ENCODE assay signal across 8 cellular contexts in the genomic region with DNA sequence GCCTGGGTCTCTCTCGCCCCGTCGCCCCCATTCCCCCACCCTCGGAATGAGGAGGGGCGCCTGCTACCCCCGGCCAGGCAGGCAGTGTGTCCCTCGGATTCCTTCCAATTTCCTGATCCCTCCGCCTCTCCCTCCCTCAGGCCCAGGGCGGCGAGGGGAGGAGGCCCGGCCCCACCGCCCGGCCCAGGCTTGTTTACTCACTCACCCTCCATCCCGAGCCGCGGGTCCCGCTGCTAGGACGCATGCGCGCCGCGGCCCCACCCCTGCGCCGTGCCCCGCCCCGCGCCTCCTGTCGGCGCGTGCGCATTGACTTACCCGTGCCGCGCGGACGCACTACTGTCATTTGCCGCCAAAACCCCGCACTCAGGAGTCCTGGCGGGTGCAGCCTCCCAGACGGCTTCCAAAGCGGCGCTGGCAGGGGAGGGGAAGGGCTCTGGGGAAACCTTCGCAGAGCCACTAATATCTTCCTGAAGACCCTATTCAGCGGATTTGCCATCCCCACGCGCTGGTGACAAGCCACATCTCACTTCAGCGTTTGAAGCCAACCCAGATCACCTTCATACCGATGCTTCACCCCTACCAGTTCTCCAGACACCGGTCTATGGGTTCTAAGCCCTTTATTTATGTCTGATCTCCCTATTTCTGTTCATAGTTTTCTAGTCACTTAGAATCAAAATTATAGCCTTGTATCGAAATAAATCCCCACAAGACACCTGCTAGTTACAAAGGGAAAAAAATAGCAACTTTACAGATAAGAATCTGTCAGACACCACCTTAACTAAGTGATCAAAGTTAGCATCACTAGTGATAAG. TPM values are rescaled to one million over a fixed set of nuclear protein-coding genes. Genes with fewer than 3 reads are reported as not detected.
A peak's percentile ranks its signal among the peaks of the same experiment; 100 is the strongest.
DNase-seq lines count a peak whose midpoint lies in the region; ATAC-seq and TF ChIP-seq lines count a peak whose summit lies in the region.

A gene (minus strand): TSS at position 235 of the 812 bp plus-strand sequence. CDS start 16,099 bp downstream, outside the sequence.

- H3K4me3 ChIP-seq in AG09309 (ENCODE audit: control insufficient read depth, low read depth, low read length) (peak within 1 kb of the TSS; percentile 91), kidney epithelial cell (ENCODE audit: low read depth, low read length) (peak within 1 kb of the TSS; percentile 67)

- peaks cover 7% of the 10 kb centered on the region for H3K27me3 Mint-ChIP-seq in activated CD4-positive, alpha-beta T cell treated with anti-CD3 and anti-CD28 coated beads for 36 hours
- H3K27me3 Mint-ChIP-seq in chondrocyte (ENCODE audit: low read depth): no peaks in the 10 kb centered on the region

- intact Hi-C loops in activated CD4-positive, alpha-beta T cell treated with anti-CD3 and anti-CD28 coated beads for 36 hours (cut with DNase I, micrococcal nuclease): loop anchor here (1.0 to 5.0 kb wide), 16 partner anchors 18 to 572 kb away; a partner anchor contains a TSS

- POLR2A ChIA-PET in activated CD4-positive, alpha-beta T cell treated with anti-CD3 and anti-CD28 coated beads for 36 hours (lab: Charles Lee): no interaction called here

- TF ChIP-seq CTCF in AG09309 (IDR thresholded peaks at IDR 0.05; ENCODE audit: control insufficient read depth, insufficient read depth, low read depth, low read length, missing control alignments) (no peak), chondrocyte (IDR thresholded peaks at IDR 0.05) (no peak), kidney epithelial cell (IDR thresholded peaks at IDR 0.05; ENCODE audit: insufficient read depth, low read length, poor library complexity, severe bottlenecking) (no peak)

- peaks cover 2% of the 10 kb centered on the region for H3K36me3 Mint-ChIP-seq in activated CD4-positive, alpha-beta T cell treated with anti-CD3 and anti-CD28 coated beads for 36 hours (ENCODE audit: low read depth)
- no peaks in the 10 kb centered on the region for H3K36me3 Mint-ChIP-seq in chondrocyte (ENCODE audit: low read depth)

- DNase-seq in AG09309 (ENCODE audit: low read depth) (peak; percentile 31), NCI-H524 (lab: John Stamatoyannopoulos, UW) (peak; percentile 95 to 98), chondrocyte (ENCODE audit: low spot score) (peak; percentile 92), kidney epithelial cell (ENCODE audit: low read depth) (peak; percentile 31)
- DNase-seq in activated CD4-positive, alpha-beta T cell treated with anti-CD3 and anti-CD28 coated beads for 36 hours: peak; percentile 96
- DNase-seq in stimulated activated CD4-positive, alpha-beta T cell treated with anti-CD3 and anti-CD28 coated beads, Interleukin-15, amount 100 ng/mL, for 24 hours: peak; percentile 92

- H3K4me3 Mint-ChIP-seq in activated CD4-positive, alpha-beta T cell treated with anti-CD3 and anti-CD28 coated beads for 36 hours: peak within 1 kb of the TSS; percentile 89
- peak within 1 kb of the TSS; percentile 92 for H3K4me3 Mint-ChIP-seq in chondrocyte (ENCODE audit: unreplicated experiment)

- CTCF ChIA-PET in activated CD4-positive, alpha-beta T cell treated with anti-CD3 and anti-CD28 coated beads for 36 hours (lab: Charles Lee): no interaction called here

- H3K4me1 Mint-ChIP-seq in activated CD4-positive, alpha-beta T cell treated with anti-CD3 and anti-CD28 coated beads for 36 hours: peaks cover 19% of the 10 kb centered on the region
- peaks cover 12% of the 10 kb centered on the region for H3K4me1 Mint-ChIP-seq in chondrocyte (ENCODE audit: low read depth)

- peak; percentile 86 for ATAC-seq in GM19025 (IDR thresholded peaks at IDR 0.05; ENCODE audit: low read depth, unreplicated experiment)
- ATAC-seq in HG03378 (IDR thresholded peaks at IDR 0.05; ENCODE audit: unreplicated experiment): peak; percentile 59
- ATAC-seq in activated CD4-positive, alpha-beta T cell treated with anti-CD3 and anti-CD28 coated beads for 36 hours: peak; percentile 91

- H3K27me3 ChIP-seq in kidney epithelial cell (ENCODE audit: control insufficient read depth, insufficient read depth, low read length): no peaks in the 10 kb centered on the region

- peak within 1 kb of the TSS; percentile 98 for H3K27ac Mint-ChIP-seq in activated CD4-positive, alpha-beta T cell treated with anti-CD3 and anti-CD28 coated beads for 36 hours
- peak within 1 kb of the TSS; percentile 94 for H3K27ac Mint-ChIP-seq in chondrocyte (ENCODE audit: unreplicated experiment)

- H3K36me3 ChIP-seq in kidney epithelial cell (ENCODE audit: control insufficient read depth, insufficient read depth, low read length): no peaks in the 10 kb centered on the region

- H3K9me3 Mint-ChIP-seq in activated CD4-positive, alpha-beta T cell treated with anti-CD3 and anti-CD28 coated beads for 36 hours (ENCODE audit: low read depth): peaks cover 2% of the 10 kb centered on the region
- no peaks in the 10 kb centered on the region for H3K9me3 Mint-ChIP-seq in chondrocyte (ENCODE audit: low read depth)

RNA-seq across cellular contexts. Expression of the gene that starts here (rescaled TPM):
- 10 to 100 TPM; 28.6 to 29.5 TPM for total RNA-seq in activated CD4-positive, alpha-beta T cell treated with anti-CD3 and anti-CD28 coated beads for 36 hours
- 22.2 to 25.6 TPM (median 22.4 TPM) in 3 replicates for total RNA-seq in chondrocyte
- total RNA-seq in kidney epithelial cell: 14.7 and 22.5 TPM in 2 replicates

Comparison
In these comparisons a context has a peak if more than half of its experiments do, and no peak if none do; other contexts are left out.
1. Peak in every context shown above with its lines: DNase-seq, ATAC-seq and H3K4me3 ChIP-seq.
2. DNase-seq: peak in every context shown above with its lines; median percentile 96 in NCI-H524; 96 in activated CD4-positive, alpha-beta T cell treated with anti-CD3 and anti-CD28 coated beads for 36 hours; 92 in chondrocyte; 92 in stimulated activated CD4-positive, alpha-beta T cell treated with anti-CD3 and anti-CD28 coated beads, Interleukin-15, amount 100 ng/mL, for 24 hours; 31 in AG09309; 31 in kidney epithelial cell.